Comparison of ENCODE assay signal across 25 cellular contexts in the genomic region with DNA sequence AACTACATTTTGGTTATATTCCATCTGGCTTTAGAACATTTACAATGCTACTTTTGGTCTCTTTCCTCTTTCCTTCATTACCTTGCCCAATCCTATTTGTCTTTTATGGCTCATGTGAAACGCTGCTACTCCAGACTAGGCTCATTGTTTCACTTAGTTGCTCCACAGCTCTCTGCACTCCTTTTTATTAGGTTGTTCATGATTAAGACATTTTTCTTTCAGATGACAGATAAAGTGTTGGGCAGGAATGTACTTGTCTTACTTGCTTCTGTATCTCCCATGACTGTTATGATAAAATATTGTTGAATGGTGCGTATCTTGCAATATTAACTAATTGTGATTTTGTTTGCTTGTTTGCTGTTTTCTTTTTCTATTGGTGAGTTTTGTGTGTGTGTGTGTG.
DNase-seq lines count a peak whose midpoint lies in the region; ATAC-seq and TF ChIP-seq lines count a peak whose summit lies in the region.
"Had no signal": no experiment of that assay in that cellular context is flagged by ENCODE, and none has a peak within 500 bp of the region (broad histone marks: within the 10 kb centered on the region; RNA-seq: fewer than 3 reads in every experiment).

No MANE protein-coding gene starts in this region.

- POLR2A ChIA-PET in MCF 10A (lab: Yijun Ruan, JAX): interaction anchor here (0.7 kb wide), 1 partner anchor 1457 kb away, joined by 3 read pairs; no protein-coding TSS in a partner anchor
- POLR2A ChIA-PET in HEK293T (lab: Yijun Ruan, JAX): no interaction called here
- POLR2A ChIA-PET in T-cell (lab: Charles Lee): no interaction called here

- no peak overlapping the region for H2AFZ ChIP-seq in mammary epithelial cell (ENCODE audit: low read depth, low read length)

- H3K27ac ChIP-seq in mammary epithelial cell (ENCODE audit: insufficient read depth, low read depth, low read length): no peak overlapping the region
- H3K27ac ChIP-seq: 22Rv1; A549; BLaER1 treated with 17β-estradiol and CSF1 and Interleukin-3, amounts not matched to agents 10 nM and 100 nM; C4-2B had no signal

- dilution Hi-C loops in mammary epithelial cell (cut with HindIII; ENCODE audit: low sequenced_read_pairs): no loop called here

- H3K4me3 ChIP-seq in mammary epithelial cell (replicated peaks in 1 of 3; ENCODE audit: insufficient read depth in 1 of 3, low read depth in 2 of 3, low read length in 3 of 3): no peak overlapping the region
- H3K4me3 ChIP-seq in epithelial cell of esophagus (ENCODE audit: low read length): no peak overlapping the region
- H3K4me3 ChIP-seq in foreskin fibroblast (ENCODE audit: low read depth in 1 of 2, low read length in 2 of 2): no peak overlapping the region
- H3K4me3 ChIP-seq: A549; BLaER1 treated with 17β-estradiol and CSF1 and Interleukin-3, amounts not matched to agents 10 nM and 100 nM; GM12878 had no signal

- no peaks in the 10 kb centered on the region for H3K27me3 ChIP-seq in mammary epithelial cell (ENCODE audit: insufficient read depth, low read length)
- H3K27me3 ChIP-seq: BLaER1 treated with 17β-estradiol and CSF1 and Interleukin-3, amounts not matched to agents 10 nM and 100 nM had no signal

- no peak overlapping the region for H3K27ac Mint-ChIP-seq in MCF 10A (ENCODE audit: low read depth, unreplicated experiment)
- H3K27ac Mint-ChIP-seq in T-cell: no peak overlapping the region
- H3K27ac Mint-ChIP-seq: B cell; CD4-positive, alpha-beta T cell; CD8-positive, alpha-beta T cell had no signal

- H3K27me3 Mint-ChIP-seq in MCF 10A (ENCODE audit: insufficient read depth, unreplicated experiment) (no peaks in the 10 kb centered on the region), T-cell (no peaks in the 10 kb centered on the region)
- H3K27me3 Mint-ChIP-seq: B cell; CD4-positive, alpha-beta T cell had no signal

- no peak overlapping the region for H3K4me3 Mint-ChIP-seq in MCF 10A (ENCODE audit: unreplicated experiment)
- H3K4me3 Mint-ChIP-seq in T-cell: no peak overlapping the region
- H3K4me3 Mint-ChIP-seq: B cell; CD4-positive, alpha-beta T cell; CD8-positive, alpha-beta T cell had no signal

- no peak for TF ChIP-seq CTCF in mammary epithelial cell (conservative IDR thresholded peaks at IDR 0.05 in 1 of 2, IDR thresholded peaks at IDR 0.05 in 1 of 2; ENCODE audit: extremely low read depth in 1 of 2, insufficient read depth in 1 of 2, low read depth in 1 of 2, low read length in 2 of 2)
- TF ChIP-seq CTCF in MCF 10A (IDR thresholded peaks at IDR 0.05; ENCODE audit: unreplicated experiment): no peak
- TF ChIP-seq CTCF in epithelial cell of esophagus (IDR thresholded peaks at IDR 0.05; ENCODE audit: insufficient read depth, low read depth, low read length, missing control alignments): no peak
- no peak for TF ChIP-seq CTCF in foreskin fibroblast (IDR thresholded peaks at IDR 0.05; ENCODE audit: low read depth, low read length)

- WGBS in mammary epithelial cell (ENCODE audit: low coverage, missing lambda C conversion rate): 39% methylated on average over 2 of the region's 2 CpGs

- BruUV-seq in mammary epithelial cell (replicated peaks; lab: Mats Ljungman, UMichigan) (no TSS peak), MCF 10A (replicated peaks; lab: Mats Ljungman, UMichigan) (no TSS peak)

- H3K4me2 ChIP-seq in mammary epithelial cell (ENCODE audit: insufficient read depth, low read depth, low read length): no peak overlapping the region
- H3K4me2 ChIP-seq: A549; BLaER1 treated with 17β-estradiol and CSF1 and Interleukin-3, amounts not matched to agents 10 nM and 100 nM had no signal

- H3K4me1 Mint-ChIP-seq in MCF 10A (ENCODE audit: insufficient read depth, unreplicated experiment) (no peaks in the 10 kb centered on the region), T-cell (no peaks in the 10 kb centered on the region)
- H3K4me1 Mint-ChIP-seq: B cell had no signal

- no peaks in the 10 kb centered on the region for H3K9me3 ChIP-seq in mammary epithelial cell (replicated peaks; ENCODE audit: insufficient read depth, low read length)
- H3K9me3 ChIP-seq: A549; BLaER1 treated with 17β-estradiol and CSF1 and Interleukin-3, amounts not matched to agents 10 nM and 100 nM; Caco-2 had no signal

- no peaks in the 10 kb centered on the region for H3K9me3 Mint-ChIP-seq in MCF 10A (ENCODE audit: unreplicated experiment)
- no peaks in the 10 kb centered on the region for H3K9me3 Mint-ChIP-seq in T-cell
- H3K9me3 Mint-ChIP-seq: CD4-positive, alpha-beta T cell; CD8-positive, alpha-beta T cell had no signal

- CTCF ChIA-PET in mammary epithelial cell (lab: Charles Lee; ENCODE audit: low non-redundant PET): no interaction called here
- CTCF ChIA-PET in MCF 10A (lab: Yijun Ruan, JAX): interaction anchor here (0.6 kb wide), 1 partner anchor 11 kb away, joined by 3 read pairs; no protein-coding TSS in a partner anchor
- CTCF ChIA-PET in HEK293T (lab: Yijun Ruan, JAX): no interaction called here
- CTCF ChIA-PET in T-cell (lab: Charles Lee): no interaction called here

- H3K79me2 ChIP-seq in mammary epithelial cell (ENCODE audit: insufficient read depth, low read length): no peaks in the 10 kb centered on the region

- no peak for ATAC-seq in T-cell (replicated peaks in 1 of 4)
- ATAC-seq: A549; CD8-positive, alpha-beta T cell; GM12878 had no signal

- H4K20me1 ChIP-seq in mammary epithelial cell (ENCODE audit: insufficient read depth, low read length): no peaks in the 10 kb centered on the region
- H4K20me1 ChIP-seq: BLaER1 treated with 17β-estradiol and CSF1 and Interleukin-3, amounts not matched to agents 10 nM and 100 nM had no signal

- no peak overlapping the region for H3K9ac ChIP-seq in mammary epithelial cell (ENCODE audit: insufficient read depth, low read length)
- H3K9ac ChIP-seq: BLaER1 treated with 17β-estradiol and CSF1 and Interleukin-3, amounts not matched to agents 10 nM and 100 nM had no signal

- intact Hi-C loops in mammary epithelial cell (cut with micrococcal nuclease) (no loop called here), MCF 10A (cut with micrococcal nuclease) (no loop called here)

- DNase-seq in mammary epithelial cell: peak; percentile 11
- no peak for DNase-seq in MCF 10A (ENCODE audit: unreplicated experiment)
- no peak for DNase-seq in HEK293T (ENCODE audit: extremely low spot score)
- peak; percentile 26 for DNase-seq in epithelial cell of esophagus (ENCODE audit: low read depth)
- DNase-seq in foreskin fibroblast: no peak
- no peak for DNase-seq in KBM-7
- no peak for DNase-seq in T-cell
- DNase-seq: AML-193; Caco-2; Calu3; CD4-positive, alpha-beta T cell; CD8-positive, alpha-beta T cell; DMS 273 treated with DMSO at 0.1 percent for 48 hours; DMS153; DMS53; DMS79; DND-41; EL; GDM1 had no signal

- no peaks in the 10 kb centered on the region for H3K4me1 ChIP-seq in mammary epithelial cell (ENCODE audit: insufficient read depth, low read length)
- H3K4me1 ChIP-seq: A549; BLaER1 treated with 17β-estradiol and CSF1 and Interleukin-3, amounts not matched to agents 10 nM and 100 nM; Caco-2 had no signal

- H3K36me3 Mint-ChIP-seq in MCF 10A (ENCODE audit: insufficient read depth, unreplicated experiment) (no peaks in the 10 kb centered on the region), T-cell (no peaks in the 10 kb centered on the region)
- H3K36me3 Mint-ChIP-seq: CD8-positive, alpha-beta T cell had no signal

- no peaks in the 10 kb centered on the region for H3K36me3 ChIP-seq in mammary epithelial cell (ENCODE audit: insufficient read depth, low read length)
- H3K36me3 ChIP-seq: BLaER1 treated with 17β-estradiol and CSF1 and Interleukin-3, amounts not matched to agents 10 nM and 100 nM had no signal

- in situ Hi-C loops in mammary epithelial cell (cut with MboI; ENCODE audit: low sequenced_read_pairs in 2 of 2) (no loop called here), KBM-7 (cut with MboI; ENCODE audit: low pct_unique_long_range_greater_than_20kb, low sequenced_read_pairs) (no loop called here)

TF ChIP-seq in HEK293T, 16 proteins besides CTCF, POLR2A, EP300 and RAD21:
- 0 out of 2 replicates have a peak, but pooled peaks have one; percentile 5 for TF ChIP-seq PKNOX1 (IDR thresholded peaks at IDR 0.05)
- no peak for TF ChIP-seq BHLHE40 (IDR thresholded peaks at IDR 0.05; ENCODE audit: borderline replicate concordance)

Comparison
In these comparisons a context has a peak if more than half of its experiments do, and no peak if none do; other contexts are left out.
1. DNase-seq: peak in mammary epithelial cell (single experiment) and epithelial cell of esophagus (single experiment); none in MCF 10A (single experiment), HEK293T (single experiment), foreskin fibroblast (0 of 2), KBM-7 (single experiment) and T-cell (0 of 34).